16 cellular contexts compared by ENCODE assay signal in genomic region chr2:45674035-45674791, GRCh38. TPM values are rescaled to one million over a fixed set of nuclear protein-coding genes. Genes with fewer than 3 reads are reported as not detected.
DNase-seq lines count a peak whose midpoint lies in the region; ATAC-seq and TF ChIP-seq lines count a peak whose summit lies in the region.
"Had no signal": no experiment of that assay in that cellular context is flagged by ENCODE, and none has a peak within 500 bp of the region (broad histone marks: within the 10 kb centered on the region; RNA-seq: fewer than 3 reads in every experiment).

No MANE protein-coding gene starts in this region.

- no peak for ATAC-seq in stimulated activated naive B cell treated with anti-CD40 and anti-IgM and Interleukin-4, amounts not matched to agents 10 μg/mL and 1 μg/mL and 100 μg/mL, for 72 hours (replicated peaks)

- TF ChIP-seq CTCF in testis (IDR thresholded peaks at IDR 0.05) (no peak), CD14-positive monocyte (IDR thresholded peaks at IDR 0.05) (no peak)

- H3K36me3 Mint-ChIP-seq in stimulated activated naive B cell treated with anti-CD40 and anti-IgM and Interleukin-4, amounts not matched to agents 10 μg/mL and 1 μg/mL and 100 μg/mL, for 72 hours = peaks cover 14 to 16% of the 10 kb centered on the region in 2 donors
- H3K36me3 Mint-ChIP-seq in CD14-positive monocyte = peaks cover 6 to 14% of the 10 kb centered on the region in 2 donors

- H3K27ac ChIP-seq in testis = no peak overlapping the region
- H3K27ac ChIP-seq: ascending aorta had no signal

- no peaks in the 10 kb centered on the region for H3K36me3 ChIP-seq in testis (ENCODE audit: low read depth, missing control alignments)
- H3K36me3 ChIP-seq: ascending aorta, Peyer's patch had no signal

- peaks cover 39 to 63% of the 10 kb centered on the region in 2 donors for H3K4me1 Mint-ChIP-seq in stimulated activated naive B cell treated with anti-CD40 and anti-IgM and Interleukin-4, amounts not matched to agents 10 μg/mL and 1 μg/mL and 100 μg/mL, for 72 hours
- peaks cover 17% of the 10 kb centered on the region for H3K4me1 Mint-ChIP-seq in CD14-positive monocyte
- H3K4me1 Mint-ChIP-seq: activated CD4-positive, alpha-beta T cell treated with anti-CD3 and anti-CD28 coated beads, Interleukin-2, amount 10 ng/mL, durations not matched to agents 24 days and 14 days had no signal

- no peak overlapping the region for H3K4me3 ChIP-seq in testis
- H3K4me3 ChIP-seq: ascending aorta, Peyer's patch had no signal

- H3K27ac Mint-ChIP-seq in stimulated activated naive B cell treated with anti-CD40 and anti-IgM and Interleukin-4, amounts not matched to agents 10 μg/mL and 1 μg/mL and 100 μg/mL, for 72 hours = peak overlapping the region; percentile 39
- H3K27ac Mint-ChIP-seq in CD14-positive monocyte = no peak overlapping the region
- H3K27ac Mint-ChIP-seq: activated CD4-positive, alpha-beta T cell treated with anti-CD3 and anti-CD28 coated beads, Interleukin-2, amount 10 ng/mL, durations not matched to agents 24 days and 14 days; endodermal cell had no signal

- no peaks in the 10 kb centered on the region for H3K9me3 ChIP-seq in testis
- H3K9me3 ChIP-seq: ascending aorta, Peyer's patch had no signal

- H3K4me1 ChIP-seq in testis = peaks cover 25% of the 10 kb centered on the region

- no peaks in the 10 kb centered on the region for H3K27me3 Mint-ChIP-seq in stimulated activated naive B cell treated with anti-CD40 and anti-IgM and Interleukin-4, amounts not matched to agents 10 μg/mL and 1 μg/mL and 100 μg/mL, for 72 hours
- no peaks in the 10 kb centered on the region for H3K27me3 Mint-ChIP-seq in CD14-positive monocyte (ENCODE audit: low read depth in 3 of 3)
- H3K27me3 Mint-ChIP-seq: activated CD4-positive, alpha-beta T cell treated with anti-CD3 and anti-CD28 coated beads, Interleukin-2, amount 10 ng/mL, durations not matched to agents 24 days and 14 days had no signal

- H3K9me3 Mint-ChIP-seq in stimulated activated naive B cell treated with anti-CD40 and anti-IgM and Interleukin-4, amounts not matched to agents 10 μg/mL and 1 μg/mL and 100 μg/mL, for 72 hours = peaks cover 3 to 4% of the 10 kb centered on the region in 2 donors
- H3K9me3 Mint-ChIP-seq in CD14-positive monocyte = no peaks in the 10 kb centered on the region
- H3K9me3 Mint-ChIP-seq: endodermal cell had no signal

- intact Hi-C loops in testis (cut with DNase I; ENCODE audit: low total_unique reads) (no loop called here), CD14-positive monocyte (cut with micrococcal nuclease) (no loop called here)

- no peak for TF ChIP-seq POLR2A in testis (IDR thresholded peaks at IDR 0.05)

- H3K27me3 ChIP-seq in testis = no peaks in the 10 kb centered on the region
- H3K27me3 ChIP-seq: ascending aorta, Peyer's patch had no signal

- WGBS in testis, 2 donors = 88 to 93% methylated on average over 5 of the region's 5 CpGs

- H3K4me3 Mint-ChIP-seq in stimulated activated naive B cell treated with anti-CD40 and anti-IgM and Interleukin-4, amounts not matched to agents 10 μg/mL and 1 μg/mL and 100 μg/mL, for 72 hours = no peak overlapping the region
- H3K4me3 Mint-ChIP-seq in CD14-positive monocyte = no peak overlapping the region
- H3K4me3 Mint-ChIP-seq: activated CD4-positive, alpha-beta T cell treated with anti-CD3 and anti-CD28 coated beads, Interleukin-2, amount 10 ng/mL, durations not matched to agents 24 days and 14 days; endodermal cell had no signal

- DNase-seq in GM04503 (ENCODE audit: low read depth) (peak; percentile 19), astrocyte of the hippocampus (ENCODE audit: low read depth, low spot score) (peak; percentile 71), kidney tubule cell (ENCODE audit: low spot score) (peak; percentile 47), testis (no peak), SKM-1 (lab: John Stamatoyannopoulos, UW; ENCODE audit: unreplicated experiment) (no peak), CD14-positive monocyte (ENCODE audit: low spot score) (no peak)
- DNase-seq in stimulated activated naive B cell treated with anti-CD40 and anti-IgM and Interleukin-4, amounts not matched to agents 10 μg/mL and 1 μg/mL and 100 μg/mL, for 72 hours = no peak
- DNase-seq in activated T-cell treated with anti-CD3 and anti-CD28 coated beads, Interleukin-2, amount 50 U/mL, for 1 hour = no peak
- DNase-seq: activated CD4-positive, alpha-beta T cell treated with anti-CD3 and anti-CD28 coated beads, Interleukin-2, amount 10 ng/mL, durations not matched to agents 24 days and 14 days; endodermal cell; HCEC 1CT; NCI-H1105; NCI-H524; Peyer's patch; stimulated activated CD4-positive, alpha-beta T cell treated with anti-CD3 and anti-CD28 coated beads, Interleukin-15, amount 100 ng/mL, for 24 hours had no signal

RNA-seq across cellular contexts. Expression of gene PRKCE, which starts 22.7 kb away (rescaled TPM):
- 10 to 100 TPM; 33.1 to 35.8 TPM for total RNA-seq in testis
- 27.4 TPM for polyA plus RNA-seq in testis (ENCODE audit: insufficient read depth, low read depth, low replicate concordance)
- polyA plus RNA-seq in CD14-positive monocyte = 1 to 10 TPM; 1.3 to 2.3 TPM

Comparison
In these comparisons a context has a peak if more than half of its experiments do, and no peak if none do; other contexts are left out.
1. DNase-seq: peak in GM04503 (single experiment), astrocyte of the hippocampus (single experiment) and kidney tubule cell (single experiment); none in stimulated activated naive B cell treated with anti-CD40 and anti-IgM and Interleukin-4, amounts not matched to agents 10 μg/mL and 1 μg/mL and 100 μg/mL, for 72 hours (single experiment), testis (single experiment), SKM-1 (single experiment), CD14-positive monocyte (single experiment) and activated T-cell treated with anti-CD3 and anti-CD28 coated beads, Interleukin-2, amount 50 U/mL, for 1 hour (single experiment).